ENCODE assay signal across 14 cellular contexts in the genomic region with DNA sequence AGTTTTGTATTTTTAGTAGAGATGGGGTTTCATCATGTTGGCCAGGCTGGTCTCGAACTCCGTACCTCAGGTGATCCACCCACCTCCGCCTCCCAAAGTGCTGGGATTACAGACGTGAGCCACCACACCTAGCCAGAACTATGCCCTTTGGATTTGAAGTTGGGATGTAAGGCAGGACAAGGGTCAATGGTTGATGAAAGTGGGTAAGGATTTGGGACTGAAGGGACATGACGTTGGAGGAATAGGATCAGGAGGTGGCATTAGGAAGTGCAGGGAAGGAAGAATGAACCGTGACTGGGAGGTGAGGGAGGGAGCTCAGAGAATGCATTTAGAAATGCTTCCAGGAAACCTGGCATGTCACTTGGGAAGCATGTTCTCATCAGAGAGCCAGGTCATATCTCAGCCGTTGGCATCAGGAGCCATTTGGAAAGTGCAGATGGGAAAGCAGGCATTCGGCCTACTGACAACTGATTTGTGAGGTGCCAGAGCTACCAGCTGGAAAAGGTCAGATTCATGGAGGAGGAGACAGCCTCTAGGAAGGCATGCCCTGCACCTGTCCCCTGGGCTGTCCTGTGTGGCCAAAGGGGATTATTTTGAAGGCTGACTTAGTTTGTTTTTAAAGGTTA. TPM values are rescaled to one million over a fixed set of nuclear protein-coding genes. Genes with fewer than 3 reads are reported as not detected.
DNase-seq lines count a peak whose midpoint lies in the region; ATAC-seq and TF ChIP-seq lines count a peak whose summit lies in the region.
"Had no signal": no experiment of that assay in that cellular context is flagged by ENCODE, and none has a peak within 500 bp of the region (broad histone marks: within the 10 kb centered on the region; RNA-seq: fewer than 3 reads in every experiment).

No MANE protein-coding gene starts in this region.

- H3K4me1 Mint-ChIP-seq in CD8-positive, alpha-beta memory T cell = peaks cover 40 to 64% (median 53%) of the 10 kb centered on the region in 3 donors
- H3K4me1 Mint-ChIP-seq in endothelial cell (ENCODE audit: unreplicated experiment) = peaks cover 23% of the 10 kb centered on the region
- peaks cover 25% of the 10 kb centered on the region for H3K4me1 Mint-ChIP-seq in neural crest cell
- H3K4me1 Mint-ChIP-seq in stimulated activated naive B cell treated with anti-CD40 and anti-IgM and Interleukin-4, amounts not matched to agents 10 μg/mL and 1 μg/mL and 100 μg/mL, for 72 hours = peaks cover 24 to 46% of the 10 kb centered on the region in 2 donors

- peak overlapping the region; percentile 29 to 99 (median 96) for H3K4me3 Mint-ChIP-seq in CD8-positive, alpha-beta memory T cell
- H3K4me3 Mint-ChIP-seq in endothelial cell (ENCODE audit: unreplicated experiment) (peak overlapping the region; percentile 8), neural crest cell (peak overlapping the region; percentile 54)
- peak overlapping the region in 1 of 2 donors; percentile 30 for H3K4me3 Mint-ChIP-seq in stimulated activated naive B cell treated with anti-CD40 and anti-IgM and Interleukin-4, amounts not matched to agents 10 μg/mL and 1 μg/mL and 100 μg/mL, for 72 hours

- no peak overlapping the region for H3K4me3 ChIP-seq in CD8-positive, alpha-beta memory T cell (ENCODE audit: low read length)

- peaks cover 0 to 31% (median 8%) of the 10 kb centered on the region in 3 donors for H3K36me3 Mint-ChIP-seq in CD8-positive, alpha-beta memory T cell
- H3K36me3 Mint-ChIP-seq in endothelial cell (ENCODE audit: low read depth, unreplicated experiment) (peaks cover 3% of the 10 kb centered on the region), neural crest cell (ENCODE audit: low read depth) (peaks cover 3% of the 10 kb centered on the region)
- H3K36me3 Mint-ChIP-seq in stimulated activated naive B cell treated with anti-CD40 and anti-IgM and Interleukin-4, amounts not matched to agents 10 μg/mL and 1 μg/mL and 100 μg/mL, for 72 hours = peaks cover 6 to 9% of the 10 kb centered on the region in 2 donors

- H3K27me3 ChIP-seq in CD8-positive, alpha-beta memory T cell (ENCODE audit: insufficient read depth, low read length, poor library complexity, severe bottlenecking) = no peaks in the 10 kb centered on the region

- H3K9me3 Mint-ChIP-seq in CD8-positive, alpha-beta memory T cell = no peaks in the 10 kb centered on the region
- H3K9me3 Mint-ChIP-seq in endothelial cell (ENCODE audit: unreplicated experiment) (no peaks in the 10 kb centered on the region), neural crest cell (no peaks in the 10 kb centered on the region)
- no peaks in the 10 kb centered on the region for H3K9me3 Mint-ChIP-seq in stimulated activated naive B cell treated with anti-CD40 and anti-IgM and Interleukin-4, amounts not matched to agents 10 μg/mL and 1 μg/mL and 100 μg/mL, for 72 hours

- H3K9me3 ChIP-seq in CD8-positive, alpha-beta memory T cell (ENCODE audit: low read length) = no peaks in the 10 kb centered on the region

- ATAC-seq in GM18907 (IDR thresholded peaks at IDR 0.05; ENCODE audit: unreplicated experiment) = no peak
- ATAC-seq in stimulated activated naive B cell treated with anti-CD40 and anti-IgM and Interleukin-4, amounts not matched to agents 10 μg/mL and 1 μg/mL and 100 μg/mL, for 72 hours (replicated peaks) = no peak

- no peaks in the 10 kb centered on the region for H3K36me3 ChIP-seq in CD8-positive, alpha-beta memory T cell (ENCODE audit: insufficient read depth, low read length)

- CTCF ChIA-PET in CD8-positive, alpha-beta memory T cell (lab: Charles Lee) = interaction anchor here (0.9 kb wide), 1 partner anchor 110 kb away, joined by 3 read pairs; no protein-coding TSS in a partner anchor

- TF ChIP-seq CTCF in endothelial cell (IDR thresholded peaks at IDR 0.05; ENCODE audit: unreplicated experiment) = no peak
- TF ChIP-seq CTCF in neural crest cell (conservative IDR thresholded peaks at IDR 0.05) = no peak

- POLR2A ChIA-PET in CD8-positive, alpha-beta memory T cell (lab: Charles Lee) = no interaction called here

- DNase-seq in CD8-positive, alpha-beta memory T cell = no peak
- DNase-seq in NCI-H2227 (lab: John Stamatoyannopoulos, UW; ENCODE audit: unreplicated experiment) (peak; percentile 37), endothelial cell (ENCODE audit: low spot score) (no peak), neural crest cell (ENCODE audit: low read depth, low spot score) (no peak)
- no peak for DNase-seq in stimulated activated naive B cell treated with anti-CD40 and anti-IgM and Interleukin-4, amounts not matched to agents 10 μg/mL and 1 μg/mL and 100 μg/mL, for 72 hours
- no peak for DNase-seq in stimulated activated CD4-positive, alpha-beta T cell treated with anti-CD3 and anti-CD28 coated beads, Interleukin-4, amount 100 ng/mL, for 4 hours
- DNase-seq: dermis blood vessel endothelial cell; H7; kidney; NCI-H1417; NCI-H748 treated with DMSO at 0.1 percent for 48 hours; occipital lobe; stimulated activated CD4-positive, alpha-beta T cell treated with anti-CD3 and anti-CD28 coated beads, Interleukin-2, amount 100 ng/mL, for 48 hours had no signal

- H3K27ac Mint-ChIP-seq in CD8-positive, alpha-beta memory T cell = peak overlapping the region in 7 of 8 donors; percentile 25 to 100 (median 99)
- H3K27ac Mint-ChIP-seq in endothelial cell (ENCODE audit: unreplicated experiment) (peak overlapping the region; percentile 99), neural crest cell (ENCODE audit: unreplicated experiment) (peak overlapping the region; percentile 5)
- no peak overlapping the region for H3K27ac Mint-ChIP-seq in stimulated activated naive B cell treated with anti-CD40 and anti-IgM and Interleukin-4, amounts not matched to agents 10 μg/mL and 1 μg/mL and 100 μg/mL, for 72 hours

- H3K4me1 ChIP-seq in CD8-positive, alpha-beta memory T cell (ENCODE audit: insufficient read depth, low read length) = peaks cover 26% of the 10 kb centered on the region

- no peak overlapping the region for H3K27ac ChIP-seq in CD8-positive, alpha-beta memory T cell (ENCODE audit: low read depth, low read length)

- H3K27me3 Mint-ChIP-seq in CD8-positive, alpha-beta memory T cell = peaks cover 2 to 6% of the 10 kb centered on the region in 2 donors
- H3K27me3 Mint-ChIP-seq in endothelial cell (ENCODE audit: unreplicated experiment) = peaks cover 5% of the 10 kb centered on the region
- no peaks in the 10 kb centered on the region for H3K27me3 Mint-ChIP-seq in neural crest cell (ENCODE audit: low read depth)
- peaks cover 2 to 4% of the 10 kb centered on the region in 2 donors for H3K27me3 Mint-ChIP-seq in stimulated activated naive B cell treated with anti-CD40 and anti-IgM and Interleukin-4, amounts not matched to agents 10 μg/mL and 1 μg/mL and 100 μg/mL, for 72 hours

RNA-seq across cellular contexts. Expression of a gene that starts 2.2 kb away (rescaled TPM):
- 10 to 100 TPM in 1 of 2 experiments, 1 to 10 TPM in 1; 8.6 to 11.7 TPM for total RNA-seq in CD8-positive, alpha-beta memory T cell
- polyA plus RNA-seq in CD8-positive, alpha-beta memory T cell = 13.2 TPM
- total RNA-seq in endothelial cell (ENCODE audit: unreplicated experiment) = 6.5 TPM
- 9.8 and 14.2 TPM in 2 replicates for total RNA-seq in neural crest cell
